ENCODE assay signal across 14 cellular contexts in genomic region chr5:69503144-69503488, GRCh38. TPM values are rescaled to one million over a fixed set of nuclear protein-coding genes. Genes with fewer than 3 reads are reported as not detected.
A peak's percentile ranks its signal among the peaks of the same experiment; 100 is the strongest.
DNase-seq lines count a peak whose midpoint lies in the region; ATAC-seq, FAIRE-seq and TF ChIP-seq lines count a peak whose summit lies in the region.
"Had no signal": no experiment of that assay in that cellular context is flagged by ENCODE, and none has a peak within 500 bp of the region (broad histone marks: within the 10 kb centered on the region; RNA-seq: fewer than 3 reads in every experiment).

No MANE protein-coding gene starts in this region.

- TF ChIP-seq EP300 in Ishikawa (IDR thresholded peaks at IDR 0.05; ENCODE audit: borderline replicate concordance) (no peak), K562 (IDR thresholded peaks at IDR 0.05; ENCODE audit: low read length) (no peak)

- peak in 1 of 4 experiments; percentile 18 for DNase-seq in K562 (ENCODE audit: extremely low read depth in 1 of 4, low spot score in 3 of 4)
- DNase-seq in left lung: no peak
- peak; percentile 32 for DNase-seq in urothelium cell line (ENCODE audit: low spot score)
- DNase-seq in H4 (ENCODE audit: low spot score): no peak
- no peak for DNase-seq in GM19238 (ENCODE audit: insufficient read length, low spot score)
- no peak for DNase-seq in NCI-H1436 treated with DMSO at 0.1 percent for 48 hours (lab: John Stamatoyannopoulos, UW)
- DNase-seq: activated CD4-positive, alpha-beta T cell treated with anti-CD3 and anti-CD28 coated beads for 48 hours; activated naive CD8-positive, alpha-beta T cell treated with anti-CD3 and anti-CD28 coated beads, Interleukin-2, amount 50 U/mL, for 24 hours; activated T-cell treated with anti-CD3 and anti-CD28 coated beads, Interleukin-2, amount 50 U/mL, for 48 hours; NCI-H2081 treated with DMSO at 0.1 percent for 48 hours; stimulated activated naive CD8-positive, alpha-beta T cell treated with anti-CD3 and anti-CD28 coated beads, Interleukin-15, amount 100 ng/mL, for 72 hours had no signal

- no peaks in the 10 kb centered on the region for H3K79me2 ChIP-seq in K562 (ENCODE audit: control insufficient read depth, insufficient read depth, low read length)

- ATAC-seq in K562: no peak
- no peak for ATAC-seq in left lung
- ATAC-seq: stimulated activated naive CD8-positive, alpha-beta T cell treated with anti-CD3 and anti-CD28 coated beads, Interleukin-15, amount 100 ng/mL, for 72 hours had no signal

- no peaks in the 10 kb centered on the region; the same call in 1 of the 2 replicates for H4K20me1 ChIP-seq in K562 (replicated peaks; ENCODE audit: control insufficient read depth, insufficient read depth, low read length)

- in situ Hi-C loops in K562 (cut with MboI): no loop called here

- no peak for TF ChIP-seq CTCF in K562 (IDR thresholded peaks at IDR 0.05 in 2 of 3, conservative IDR thresholded peaks at IDR 0.05 in 1 of 3; ENCODE audit: insufficient read depth in 2 of 3, low read depth in 1 of 3, low read length in 3 of 3)
- TF ChIP-seq CTCF in left lung (IDR thresholded peaks at IDR 0.05): no peak

- BruUV-seq in K562 (replicated peaks; lab: Mats Ljungman, UMichigan): no TSS peak

- no peak for TF ChIP-seq RAD21 in Ishikawa (IDR thresholded peaks at IDR 0.05; ENCODE audit: low read depth)
- no peak for TF ChIP-seq RAD21 in K562 (CRISPR knock-in tag; conservative IDR thresholded peaks at IDR 0.05 in 1 of 2, IDR thresholded peaks at IDR 0.05 in 1 of 2)

- WGBS in K562 (ENCODE audit: insufficient coverage, low coverage, missing lambda C conversion rate): 0% methylated on average over 2 of the region's 2 CpGs

- H2AFZ ChIP-seq in K562 (ENCODE audit: low read depth, low read length): no peak overlapping the region
- H2AFZ ChIP-seq: parathyroid adenoma had no signal

- H3K4me1 ChIP-seq in K562 (replicated peaks in 1 of 2; ENCODE audit: control insufficient read depth in 2 of 2, insufficient read depth in 2 of 2, low read length in 2 of 2) (no peaks in the 10 kb centered on the region), left lung (peaks cover 0 to 6% of the 10 kb centered on the region in 2 donors)

- H3K36me3 ChIP-seq in K562 (ENCODE audit: control insufficient read depth, insufficient read depth, low read length): no peaks in the 10 kb centered on the region
- H3K36me3 ChIP-seq in left lung: peaks cover 0 to 5% of the 10 kb centered on the region in 2 donors

- no peak for TF ChIP-seq POLR2A in K562 (conservative IDR thresholded peaks at IDR 0.05)

- POLR2A ChIA-PET in K562 (lab: Yijun Ruan, JAX): interaction anchor here (0.6 to 2.3 kb wide), 2 partner anchors 14 to 42 kb away, joined by 3 to 5 read pairs; no protein-coding TSS in a partner anchor

- CTCF ChIA-PET in K562 (lab: Yijun Ruan, JAX; ENCODE audit: low intra/inter-chr PET ratio): no interaction called here

- H3K27me3 ChIP-seq in K562 (ENCODE audit: control insufficient read depth in 2 of 2, insufficient read depth in 2 of 2, low read length in 2 of 2): peaks cover 14 to 15% of the 10 kb centered on the region in 2 experiments
- H3K27me3 ChIP-seq in left lung: no peaks in the 10 kb centered on the region

- H3K9me3 ChIP-seq in K562 (replicated peaks; ENCODE audit: control insufficient read depth, insufficient read depth, low read depth, low read length) (no peaks in the 10 kb centered on the region), left lung (no peaks in the 10 kb centered on the region)

- no peak overlapping the region for H3K9ac ChIP-seq in K562 (ENCODE audit: insufficient read depth in 1 of 2, low read depth in 2 of 2, low read length in 2 of 2)
- H3K9ac ChIP-seq: parathyroid adenoma had no signal

- FAIRE-seq in K562 (lab: Jason Lieb, UNC): no peak
- FAIRE-seq in urothelium cell line (lab: Jason Lieb, UNC): no peak

- H3K9me1 ChIP-seq in K562 (ENCODE audit: control insufficient read depth, insufficient read depth, low read length): no peaks in the 10 kb centered on the region

- H3K4me2 ChIP-seq in K562 (ENCODE audit: insufficient read depth, low read length): no peak overlapping the region

- intact Hi-C loops in K562 (cut with micrococcal nuclease) (no loop called here), left lung (cut with DNase I) (no loop called here)

- H3K4me3 ChIP-seq in K562: no peak overlapping the region
- no peak overlapping the region for H3K4me3 ChIP-seq in left lung

- no peak overlapping the region; the same call in 2 of the 3 replicates for H3K27ac ChIP-seq in K562 (ENCODE audit: extremely low read depth, low read depth, low read length)
- peak overlapping the region; percentile 49 to 76 for H3K27ac ChIP-seq in left lung
- H3K27ac ChIP-seq: C4-2B, parathyroid adenoma had no signal

TF ChIP-seq in Ishikawa, 13 proteins besides CTCF, POLR2A, EP300 and RAD21:
- TF ChIP-seq TAF1 (IDR thresholded peaks at IDR 0.05; ENCODE audit: low read depth) (no peak), YY1 (IDR thresholded peaks at IDR 0.05; ENCODE audit: low read depth) (no peak), TEAD4 (IDR thresholded peaks at IDR 0.05) (0 out of 2 replicates have a peak, but pooled peaks have one; percentile 0)

TF ChIP-seq in K562, 482 proteins besides CTCF, POLR2A, EP300 and RAD21 (continues in another document):
- TF ChIP-seq CBFA2T3 (IDR thresholded peaks at IDR 0.05): peak; percentile 29; the same call in 1 of the 2 replicates
- TF ChIP-seq CEBPG (CRISPR knock-in tag; IDR thresholded peaks at IDR 0.05): no peak
- 0 out of 4 replicates have a peak, but pooled peaks of 1 of the 2 experiments have one; percentile 0 for TF ChIP-seq CEBPG (tag; conservative IDR thresholded peaks at IDR 0.05 in 1 of 2, IDR thresholded peaks at IDR 0.05 in 1 of 2)
- no peak for TF ChIP-seq JUNB (CRISPR knock-in tag; conservative IDR thresholded peaks at IDR 0.05)
- no peak for TF ChIP-seq ZBTB43 (CRISPR knock-in tag; IDR thresholded peaks at IDR 0.05)

RNA-seq across cellular contexts. Expression of gene OCLN, which starts 10.5 kb away (rescaled TPM):
- 0.58 and 2.8 TPM in 2 replicates for total RNA-seq in K562 (2011; cell fraction: chromatin; rRNA removed; ENCODE audit: low replicate concordance)
- 0.33 and 0.53 TPM in 2 replicates for total RNA-seq in K562 (2011; cell fraction: nucleolus; rRNA removed)
- 1.4 and 2.7 TPM in 2 replicates for total RNA-seq in K562 (2011; cell fraction: nucleoplasm; rRNA removed)
- 0.05 and 0.08 TPM in 2 replicates for total RNA-seq in K562 (2014; rRNA removed)
- 0.22 and 0.29 TPM in 2 replicates for total RNA-seq in K562 (2014; rRNA removed; fragmentation: Illumina TruSeq; extraction: Trizol)
- total RNA-seq in K562 (2015; rRNA removed; fragmentation: Illumina TruSeq; extraction: Trizol): 0.23 and 0.29 TPM in 2 replicates
- 0.27 and 0.29 TPM in 2 replicates for total RNA-seq in K562 (2021)
- polyA plus RNA-seq in K562 (2011; rRNA removed): 0.09 and 0.15 TPM in 2 replicates
- polyA plus RNA-seq in K562 (2011; cell fraction: cytosol; rRNA removed): 0.01 and 0.03 TPM in 2 replicates
- polyA plus RNA-seq in K562 (2011; cell fraction: nucleus; rRNA removed): 0.11 and 0.20 TPM in 2 replicates
- 0.09 and 0.11 TPM in 2 replicates for polyA plus RNA-seq in K562 (2012)
- 0.03 and 0.06 TPM in 2 replicates for polyA plus RNA-seq in K562 (2014; fragmentation: Illumina TruSeq; extraction: Trizol)
- under 1 TPM; 0.06 to 0.08 TPM for polyA plus RNA-seq in K562 (2014; fragmentation: Nextera tagmentation; extraction: Ambion mirVana)
- 0.19 and 0.22 TPM in 2 replicates for polyA plus RNA-seq in K562 (2014; rRNA removed)
- 0.39 and 0.42 TPM in 2 replicates for polyA minus RNA-seq in K562 (2011; rRNA and poly(A)+ RNA removed)
- 0.19 TPM in 1 of 2 replicates, not detected in the other for polyA minus RNA-seq in K562 (2011; cell fraction: cytosol; rRNA and poly(A)+ RNA removed)
- polyA minus RNA-seq in K562 (2011; cell fraction: nucleus; rRNA and poly(A)+ RNA removed): 0.40 and 0.44 TPM in 2 replicates
- 100 to 1,000 TPM in 1 of 2 donors, 10 to 100 TPM in 1; 85.7 to 124 TPM for total RNA-seq in left lung
- 2.9 and 5.2 TPM in 2 replicates for total RNA-seq in H4 (2014; rRNA removed; shearing (Covaris generic))

RNA-seq across cellular contexts. Expression of gene GTF2H2C, which starts 56.9 kb away (rescaled TPM):
- total RNA-seq in K562 (2011; cell fraction: chromatin; rRNA removed; ENCODE audit: low replicate concordance): 49.2 and 146 TPM in 2 replicates
- 35.5 and 36.3 TPM in 2 replicates for total RNA-seq in K562 (2011; cell fraction: nucleolus; rRNA removed)
- 69.7 and 140 TPM in 2 replicates for total RNA-seq in K562 (2011; cell fraction: nucleoplasm; rRNA removed)
- total RNA-seq in K562 (2014; rRNA removed) (55.6 and 67.3 TPM in 2 replicates), K562 (2014; rRNA removed; fragmentation: Illumina TruSeq; extraction: Trizol) (107 and 117 TPM in 2 replicates), K562 (2015; rRNA removed; fragmentation: Illumina TruSeq; extraction: Trizol) (107 and 108 TPM in 2 replicates), K562 (2021) (54.9 and 59.6 TPM in 2 replicates), left lung (10 to 100 TPM; 30.6 to 36.0 TPM)
- polyA plus RNA-seq in K562 (2011; rRNA removed) (56.7 and 81.6 TPM in 2 replicates), K562 (2014; fragmentation: Illumina TruSeq; extraction: Trizol) (74.5 and 87.7 TPM in 2 replicates), K562 (2014; fragmentation: Nextera tagmentation; extraction: Ambion mirVana) (100 to 1,000 TPM in 1 of 2 experiments, 10 to 100 TPM in 1; 91.7 to 106 TPM), K562 (2014; rRNA removed) (65.2 and 71.3 TPM in 2 replicates)
- polyA plus RNA-seq in K562 (2011; cell fraction: cytosol; rRNA removed): 23.3 and 29.0 TPM in 2 replicates
- polyA plus RNA-seq in K562 (2011; cell fraction: nucleus; rRNA removed): 36.3 and 36.8 TPM in 2 replicates
- polyA plus RNA-seq in K562 (2012): 33.6 and 50.9 TPM in 2 replicates
- 64.3 and 65.9 TPM in 2 replicates for polyA minus RNA-seq in K562 (2011; rRNA and poly(A)+ RNA removed)
- 14.9 and 23.0 TPM in 2 replicates for polyA minus RNA-seq in K562 (2011; cell fraction: cytosol; rRNA and poly(A)+ RNA removed)
- polyA minus RNA-seq in K562 (2011; cell fraction: nucleus; rRNA and poly(A)+ RNA removed): 36.6 and 60.4 TPM in 2 replicates
- 26.5 and 37.3 TPM in 2 replicates for total RNA-seq in H4 (2014; rRNA removed; shearing (Covaris generic))

Comparison
In these comparisons a context has a peak if more than half of its experiments do, and no peak if none do; other contexts are left out.
1. RNA of gene OCLN, which starts 10.5 kb away (total RNA-seq): 85.7 to 124 TPM in left lung; 2.9 to 5.2 TPM in H4 and 0.05 to 2.8 TPM in K562; every median in the first group is over 10 times any median in the second.